1 cellular context compared by ENCODE assay signal in genomic region chr3:40185029-40185695, GRCh38.
TF ChIP-seq lines count a peak whose summit lies in the region.

No MANE protein-coding gene starts in this region.

TF ChIP-seq in GM12878, 131 proteins besides CTCF, POLR2A, EP300 and RAD21 (continued from another document and continues in another):
- TF ChIP-seq CHD2 (IDR thresholded peaks at IDR 0.05; ENCODE audit: borderline replicate concordance, low read depth, low read length) (no peak), TARDBP (IDR thresholded peaks at IDR 0.05; ENCODE audit: borderline replicate concordance) (0 out of 2 replicates have a peak, but pooled peaks have one; percentile 27), ETV6 (conservative IDR thresholded peaks at IDR 0.05 in 1 of 2, IDR thresholded peaks at IDR 0.05 in 1 of 2; ENCODE audit: borderline replicate concordance in 1 of 2, low read depth in 1 of 2) (peak in 1 of 2 experiments; percentile 55; a peak in 1 of 4 replicates), PKNOX1 (IDR thresholded peaks at IDR 0.05) (no peak), MTA2 (IDR thresholded peaks at IDR 0.05; ENCODE audit: low read depth) (peak; percentile 83), ZNF384 (IDR thresholded peaks at IDR 0.05; ENCODE audit: borderline replicate concordance, low read depth, low read length) (no peak), CREB1 (IDR thresholded peaks at IDR 0.05; ENCODE audit: low read depth) (no peak), SRF (IDR thresholded peaks at IDR 0.05; ENCODE audit: low read depth in 2 of 2, low read length in 2 of 2) (no peak), RELB (IDR thresholded peaks at IDR 0.05; ENCODE audit: low read depth) (peak; percentile 73), TCF12 (IDR thresholded peaks at IDR 0.05; ENCODE audit: low read depth, low read length) (peak; percentile 85), POLR2AphosphoS2 (IDR thresholded peaks at IDR 0.05; ENCODE audit: low read depth, low read length) (no peak), CBX3 (IDR thresholded peaks at IDR 0.05; ENCODE audit: borderline replicate concordance, low read depth) (no peak), ZBED1 (IDR thresholded peaks at IDR 0.05; ENCODE audit: borderline replicate concordance) (peak; percentile 78; the same call in 1 of the 2 replicates), CHD4 (IDR thresholded peaks at IDR 0.05) (no peak), GATAD2B (conservative IDR thresholded peaks at IDR 0.05; ENCODE audit: low read depth) (peak; percentile 54; the same call in 1 of the 2 replicates), CEBPB (IDR thresholded peaks at IDR 0.05; ENCODE audit: borderline replicate concordance in 1 of 2, low read depth in 2 of 2, low read length in 2 of 2) (0 out of 4 replicates have a peak, but pooled peaks of 1 of the 2 experiments have one; percentile 66), MEF2B (IDR thresholded peaks at IDR 0.05; ENCODE audit: partially characterized antibody, poor library complexity, severe bottlenecking) (peak; percentile 86), BHLHE40 (IDR thresholded peaks at IDR 0.05; ENCODE audit: borderline replicate concordance in 1 of 2, low read depth in 2 of 2, low read length in 1 of 2) (peak; percentile 8 to 56; a peak in 2 of 4 replicates), TCF7 (IDR thresholded peaks at IDR 0.05; ENCODE audit: borderline replicate concordance) (peak; percentile 68), MYB (IDR thresholded peaks at IDR 0.05; ENCODE audit: borderline replicate concordance, low read depth, low read length) (peak; percentile 73; the same call in 1 of the 2 replicates), JUND (IDR thresholded peaks at IDR 0.05; ENCODE audit: low read depth, low read length) (no peak), MAX (IDR thresholded peaks at IDR 0.05; ENCODE audit: low read depth, low read length) (no peak), RAD51 (IDR thresholded peaks at IDR 0.05) (no peak), KAT2A (conservative IDR thresholded peaks at IDR 0.05; ENCODE audit: control insufficient read depth, low read depth, low read length) (no peak), SP1 (IDR thresholded peaks at IDR 0.05; ENCODE audit: low read depth, low read length) (peak; percentile 77), KLF5 (IDR thresholded peaks at IDR 0.05; ENCODE audit: partially characterized antibody) (no peak), TCF3 (IDR thresholded peaks at IDR 0.05; ENCODE audit: borderline replicate concordance, insufficient read depth, low read depth, low read length) (peak; percentile 65; the same call in 1 of the 2 replicates), ZSCAN29 (IDR thresholded peaks at IDR 0.05) (no peak), ELK1 (IDR thresholded peaks at IDR 0.05; ENCODE audit: low read depth, low read length) (no peak), DPF2 (IDR thresholded peaks at IDR 0.05) (peak; percentile 83), CBFB (IDR thresholded peaks at IDR 0.05; ENCODE audit: low read depth) (peak; percentile 99), ZNF24 (IDR thresholded peaks at IDR 0.05) (no peak), MTA3 (IDR thresholded peaks at IDR 0.05; ENCODE audit: borderline replicate concordance, low read length) (peak; percentile 97), RUNX3 (IDR thresholded peaks at IDR 0.05; ENCODE audit: low read length) (peak; percentile 100), ZNF217 (IDR thresholded peaks at IDR 0.05) (no peak), ASH2L (IDR thresholded peaks at IDR 0.05; ENCODE audit: borderline replicate concordance, low read depth) (no peak), NR2C2 (IDR thresholded peaks at IDR 0.05; ENCODE audit: borderline replicate concordance, control insufficient read depth, insufficient read length, low read depth) (no peak), MXI1 (IDR thresholded peaks at IDR 0.05; ENCODE audit: low read depth, low read length) (no peak), IKZF2 (IDR thresholded peaks at IDR 0.05) (peak; percentile 82 to 84), NBN (IDR thresholded peaks at IDR 0.05) (no peak), HCFC1 (IDR thresholded peaks at IDR 0.05; ENCODE audit: low read length) (no peak), IRF4 (IDR thresholded peaks at IDR 0.05; ENCODE audit: low read depth, low read length) (peak; percentile 65; the same call in 1 of the 2 replicates), BCL11A (IDR thresholded peaks at IDR 0.05; ENCODE audit: low read depth, low read length) (peak; percentile 97), PAX5 (IDR thresholded peaks at IDR 0.05; ENCODE audit: borderline replicate concordance, low read depth, low read length) (peak; percentile 85; the same call in 1 of the 2 replicates), TBL1XR1 (IDR thresholded peaks at IDR 0.05; ENCODE audit: low read depth, low read length) (peak; percentile 90), ATF7 (IDR thresholded peaks at IDR 0.05; ENCODE audit: low read depth) (0 out of 2 replicates have a peak, but pooled peaks have one; percentile 28), SMC3 (IDR thresholded peaks at IDR 0.05; ENCODE audit: borderline replicate concordance, low read length) (no peak), NFYA (IDR thresholded peaks at IDR 0.05; ENCODE audit: borderline replicate concordance, low read depth, low read length) (no peak)
- TF ChIP-seq, protein P1, sequence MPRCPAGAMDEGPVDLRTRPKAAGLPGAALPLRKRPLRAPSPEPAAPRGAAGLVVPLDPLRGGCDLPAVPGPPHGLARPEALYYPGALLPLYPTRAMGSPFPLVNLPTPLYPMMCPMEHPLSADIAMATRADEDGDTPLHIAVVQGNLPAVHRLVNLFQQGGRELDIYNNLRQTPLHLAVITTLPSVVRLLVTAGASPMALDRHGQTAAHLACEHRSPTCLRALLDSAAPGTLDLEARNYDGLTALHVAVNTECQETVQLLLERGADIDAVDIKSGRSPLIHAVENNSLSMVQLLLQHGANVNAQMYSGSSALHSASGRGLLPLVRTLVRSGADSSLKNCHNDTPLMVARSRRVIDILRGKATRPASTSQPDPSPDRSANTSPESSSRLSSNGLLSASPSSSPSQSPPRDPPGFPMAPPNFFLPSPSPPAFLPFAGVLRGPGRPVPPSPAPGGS (IDR thresholded peaks at IDR 0.05; ENCODE audit: borderline replicate concordance, insufficient read depth, low read depth, low read length, poor library complexity, severe bottlenecking): peak; percentile 79
- TF ChIP-seq, protein P2, sequence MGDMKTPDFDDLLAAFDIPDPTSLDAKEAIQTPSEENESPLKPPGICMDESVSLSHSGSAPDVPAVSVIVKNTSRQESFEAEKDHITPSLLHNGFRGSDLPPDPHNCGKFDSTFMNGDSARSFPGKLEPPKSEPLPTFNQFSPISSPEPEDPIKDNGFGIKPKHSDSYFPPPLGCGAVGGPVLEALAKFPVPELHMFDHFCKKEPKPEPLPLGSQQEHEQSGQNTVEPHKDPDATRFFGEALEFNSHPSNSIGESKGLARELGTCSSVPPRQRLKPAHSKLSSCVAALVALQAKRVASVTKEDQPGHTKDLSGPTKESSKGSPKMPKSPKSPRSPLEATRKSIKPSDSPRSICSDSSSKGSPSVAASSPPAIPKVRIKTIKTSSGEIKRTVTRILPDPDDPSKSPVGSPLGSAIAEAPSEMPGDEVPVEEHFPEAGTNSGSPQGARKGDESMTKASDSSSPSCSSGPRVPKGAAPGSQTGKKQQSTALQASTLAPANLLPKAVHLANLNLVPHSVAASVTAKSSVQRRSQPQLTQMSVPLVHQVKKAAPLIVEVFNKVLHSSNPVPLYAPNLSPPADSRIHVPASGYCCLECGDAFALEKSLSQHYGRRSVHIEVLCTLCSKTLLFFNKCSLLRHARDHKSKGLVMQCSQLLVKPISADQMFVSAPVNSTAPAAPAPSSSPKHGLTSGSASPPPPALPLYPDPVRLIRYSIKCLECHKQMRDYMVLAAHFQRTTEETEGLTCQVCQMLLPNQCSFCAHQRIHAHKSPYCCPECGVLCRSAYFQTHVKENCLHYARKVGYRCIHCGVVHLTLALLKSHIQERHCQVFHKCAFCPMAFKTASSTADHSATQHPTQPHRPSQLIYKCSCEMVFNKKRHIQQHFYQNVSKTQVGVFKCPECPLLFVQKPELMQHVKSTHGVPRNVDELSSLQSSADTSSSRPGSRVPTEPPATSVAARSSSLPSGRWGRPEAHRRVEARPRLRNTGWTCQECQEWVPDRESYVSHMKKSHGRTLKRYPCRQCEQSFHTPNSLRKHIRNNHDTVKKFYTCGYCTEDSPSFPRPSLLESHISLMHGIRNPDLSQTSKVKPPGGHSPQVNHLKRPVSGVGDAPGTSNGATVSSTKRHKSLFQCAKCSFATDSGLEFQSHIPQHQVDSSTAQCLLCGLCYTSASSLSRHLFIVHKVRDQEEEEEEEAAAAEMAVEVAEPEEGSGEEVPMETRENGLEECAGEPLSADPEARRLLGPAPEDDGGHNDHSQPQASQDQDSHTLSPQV (IDR thresholded peaks at IDR 0.05): no peak
- TF ChIP-seq, protein P3, sequence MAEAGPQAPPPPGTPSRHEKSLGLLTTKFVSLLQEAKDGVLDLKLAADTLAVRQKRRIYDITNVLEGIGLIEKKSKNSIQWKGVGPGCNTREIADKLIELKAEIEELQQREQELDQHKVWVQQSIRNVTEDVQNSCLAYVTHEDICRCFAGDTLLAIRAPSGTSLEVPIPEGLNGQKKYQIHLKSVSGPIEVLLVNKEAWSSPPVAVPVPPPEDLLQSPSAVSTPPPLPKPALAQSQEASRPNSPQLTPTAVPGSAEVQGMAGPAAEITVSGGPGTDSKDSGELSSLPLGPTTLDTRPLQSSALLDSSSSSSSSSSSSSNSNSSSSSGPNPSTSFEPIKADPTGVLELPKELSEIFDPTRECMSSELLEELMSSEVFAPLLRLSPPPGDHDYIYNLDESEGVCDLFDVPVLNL (IDR thresholded peaks at IDR 0.05; ENCODE audit: low read depth, low read length): no peak
- TF ChIP-seq, protein P4, sequence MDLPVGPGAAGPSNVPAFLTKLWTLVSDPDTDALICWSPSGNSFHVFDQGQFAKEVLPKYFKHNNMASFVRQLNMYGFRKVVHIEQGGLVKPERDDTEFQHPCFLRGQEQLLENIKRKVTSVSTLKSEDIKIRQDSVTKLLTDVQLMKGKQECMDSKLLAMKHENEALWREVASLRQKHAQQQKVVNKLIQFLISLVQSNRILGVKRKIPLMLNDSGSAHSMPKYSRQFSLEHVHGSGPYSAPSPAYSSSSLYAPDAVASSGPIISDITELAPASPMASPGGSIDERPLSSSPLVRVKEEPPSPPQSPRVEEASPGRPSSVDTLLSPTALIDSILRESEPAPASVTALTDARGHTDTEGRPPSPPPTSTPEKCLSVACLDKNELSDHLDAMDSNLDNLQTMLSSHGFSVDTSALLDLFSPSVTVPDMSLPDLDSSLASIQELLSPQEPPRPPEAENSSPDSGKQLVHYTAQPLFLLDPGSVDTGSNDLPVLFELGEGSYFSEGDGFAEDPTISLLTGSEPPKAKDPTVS (IDR thresholded peaks at IDR 0.05; ENCODE audit: low read depth, low read length): no peak
- TF ChIP-seq, protein P5, sequence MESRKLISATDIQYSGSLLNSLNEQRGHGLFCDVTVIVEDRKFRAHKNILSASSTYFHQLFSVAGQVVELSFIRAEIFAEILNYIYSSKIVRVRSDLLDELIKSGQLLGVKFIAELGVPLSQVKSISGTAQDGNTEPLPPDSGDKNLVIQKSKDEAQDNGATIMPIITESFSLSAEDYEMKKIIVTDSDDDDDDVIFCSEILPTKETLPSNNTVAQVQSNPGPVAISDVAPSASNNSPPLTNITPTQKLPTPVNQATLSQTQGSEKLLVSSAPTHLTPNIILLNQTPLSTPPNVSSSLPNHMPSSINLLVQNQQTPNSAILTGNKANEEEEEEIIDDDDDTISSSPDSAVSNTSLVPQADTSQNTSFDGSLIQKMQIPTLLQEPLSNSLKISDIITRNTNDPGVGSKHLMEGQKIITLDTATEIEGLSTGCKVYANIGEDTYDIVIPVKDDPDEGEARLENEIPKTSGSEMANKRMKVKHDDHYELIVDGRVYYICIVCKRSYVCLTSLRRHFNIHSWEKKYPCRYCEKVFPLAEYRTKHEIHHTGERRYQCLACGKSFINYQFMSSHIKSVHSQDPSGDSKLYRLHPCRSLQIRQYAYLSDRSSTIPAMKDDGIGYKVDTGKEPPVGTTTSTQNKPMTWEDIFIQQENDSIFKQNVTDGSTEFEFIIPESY (IDR thresholded peaks at IDR 0.05): no peak
- TF ChIP-seq, protein P6, sequence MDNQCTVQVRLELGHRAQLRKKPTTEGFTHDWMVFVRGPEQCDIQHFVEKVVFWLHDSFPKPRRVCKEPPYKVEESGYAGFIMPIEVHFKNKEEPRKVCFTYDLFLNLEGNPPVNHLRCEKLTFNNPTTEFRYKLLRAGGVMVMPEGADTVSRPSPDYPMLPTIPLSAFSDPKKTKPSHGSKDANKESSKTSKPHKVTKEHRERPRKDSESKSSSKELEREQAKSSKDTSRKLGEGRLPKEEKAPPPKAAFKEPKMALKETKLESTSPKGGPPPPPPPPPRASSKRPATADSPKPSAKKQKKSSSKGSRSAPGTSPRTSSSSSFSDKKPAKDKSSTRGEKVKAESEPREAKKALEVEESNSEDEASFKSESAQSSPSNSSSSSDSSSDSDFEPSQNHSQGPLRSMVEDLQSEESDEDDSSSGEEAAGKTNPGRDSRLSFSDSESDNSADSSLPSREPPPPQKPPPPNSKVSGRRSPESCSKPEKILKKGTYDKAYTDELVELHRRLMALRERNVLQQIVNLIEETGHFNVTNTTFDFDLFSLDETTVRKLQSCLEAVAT (IDR thresholded peaks at IDR 0.05): peak; percentile 90
